Comparison of ENCODE assay signal across 25 cellular contexts in genomic region chr6:156652231-156652750, GRCh38.
"Had no signal": no experiment of that assay in that cellular context is flagged by ENCODE, and none has a peak within 500 bp of the region (broad histone marks: within the 10 kb centered on the region; RNA-seq: fewer than 3 reads in every experiment).

No MANE protein-coding gene starts in this region.

- H3K27ac Mint-ChIP-seq: activated naive CD4-positive, alpha-beta T cell treated with anti-CD3 and anti-CD28 coated beads for 36 hours; activated naive CD8-positive, alpha-beta T cell treated with anti-CD3 and anti-CD28 coated beads for 36 hours; activated T-helper 1 cell treated with anti-CD3 and anti-CD28 coated beads, Interleukin-12 subunit alpha, Interleukin-12 subunit beta, Interleukin-2, Interleukin-4 antibody, amounts not matched to agents 30 ng/mL and 10 ng/mL and 1 ng/mL, durations not matched to agents 14 hours and 24 hours and 36 hours; effector memory CD8-positive, alpha-beta T cell; nephron progenitor cell had no signal

- H3K9me3 Mint-ChIP-seq: activated naive CD4-positive, alpha-beta T cell treated with anti-CD3 and anti-CD28 coated beads for 36 hours; activated naive CD8-positive, alpha-beta T cell treated with anti-CD3 and anti-CD28 coated beads for 36 hours; activated T-helper 1 cell treated with anti-CD3 and anti-CD28 coated beads, Interleukin-12 subunit alpha, Interleukin-12 subunit beta, Interleukin-2, Interleukin-4 antibody, amounts not matched to agents 30 ng/mL and 10 ng/mL and 1 ng/mL, durations not matched to agents 14 hours and 24 hours and 36 hours; effector memory CD8-positive, alpha-beta T cell; stimulated activated naive CD8-positive, alpha-beta T cell treated with anti-CD3 and anti-CD28 coated beads, Interleukin-15, Interleukin-2, amounts not matched to agents 100 ng/mL and 50 ng/mL, for 24 hours had no signal

- H3K4me3 Mint-ChIP-seq: activated naive CD4-positive, alpha-beta T cell treated with anti-CD3 and anti-CD28 coated beads for 36 hours; activated naive CD8-positive, alpha-beta T cell treated with anti-CD3 and anti-CD28 coated beads for 36 hours; activated T-helper 1 cell treated with anti-CD3 and anti-CD28 coated beads, Interleukin-12 subunit alpha, Interleukin-12 subunit beta, Interleukin-2, Interleukin-4 antibody, amounts not matched to agents 30 ng/mL and 10 ng/mL and 1 ng/mL, durations not matched to agents 14 hours and 24 hours and 36 hours; effector memory CD8-positive, alpha-beta T cell; naive B cell; nephron progenitor cell; stimulated activated naive CD8-positive, alpha-beta T cell treated with anti-CD3 and anti-CD28 coated beads, Interleukin-15, Interleukin-2, amounts not matched to agents 100 ng/mL and 50 ng/mL, for 24 hours had no signal

- DNase-seq: activated CD4-positive, alpha-beta T cell treated with anti-CD3 and anti-CD28 coated beads for 48 hours; activated CD4-positive, alpha-beta T cell treated with anti-CD3 and anti-CD28 coated beads, Interleukin-2, amount 50 U/mL, for 48 hours; activated CD8-positive, alpha-beta memory T cell treated with anti-CD3 and anti-CD28 coated beads, Interleukin-2, amount 50 U/mL, for 4 hours; activated effector memory CD4-positive, alpha-beta T cell treated with anti-CD3 and anti-CD28 coated beads, Interleukin-2, amount 50 U/mL, for 16 hours; activated naive CD4-positive, alpha-beta T cell treated with anti-CD3 and anti-CD28 coated beads for 36 hours; activated naive CD8-positive, alpha-beta T cell treated with anti-CD3 and anti-CD28 coated beads for 36 hours; activated T-cell treated with anti-CD3 and anti-CD28 coated beads, Interleukin-2, amount 50 U/mL, for 1 hour; aorta; brain microvascular endothelial cell; effector memory CD8-positive, alpha-beta T cell; islet precursor cell; left ventricle myocardium inferior; mesendoderm; mucosa of descending colon; naive B cell; nephron progenitor cell; right lobe of liver; stimulated activated CD4-positive, alpha-beta T cell treated with anti-CD3 and anti-CD28 coated beads, Interleukin-12 subunit alpha, Interleukin-12 subunit beta, amount 100 ng/mL, for 4 hours; stimulated activated CD4-positive, alpha-beta T cell treated with anti-CD3 and anti-CD28 coated beads, Interleukin-4, amount 100 ng/mL, for 1 hour; T1000; trophoblast cell; WERI-Rb-1 had no signal

- ATAC-seq: effector memory CD8-positive, alpha-beta T cell; gastroesophageal sphincter; mucosa of descending colon had no signal

- H3K27me3 Mint-ChIP-seq: naive B cell had no signal

- H3K36me3 Mint-ChIP-seq: activated naive CD8-positive, alpha-beta T cell treated with anti-CD3 and anti-CD28 coated beads for 36 hours; naive B cell had no signal
